In the genomic region with DNA sequence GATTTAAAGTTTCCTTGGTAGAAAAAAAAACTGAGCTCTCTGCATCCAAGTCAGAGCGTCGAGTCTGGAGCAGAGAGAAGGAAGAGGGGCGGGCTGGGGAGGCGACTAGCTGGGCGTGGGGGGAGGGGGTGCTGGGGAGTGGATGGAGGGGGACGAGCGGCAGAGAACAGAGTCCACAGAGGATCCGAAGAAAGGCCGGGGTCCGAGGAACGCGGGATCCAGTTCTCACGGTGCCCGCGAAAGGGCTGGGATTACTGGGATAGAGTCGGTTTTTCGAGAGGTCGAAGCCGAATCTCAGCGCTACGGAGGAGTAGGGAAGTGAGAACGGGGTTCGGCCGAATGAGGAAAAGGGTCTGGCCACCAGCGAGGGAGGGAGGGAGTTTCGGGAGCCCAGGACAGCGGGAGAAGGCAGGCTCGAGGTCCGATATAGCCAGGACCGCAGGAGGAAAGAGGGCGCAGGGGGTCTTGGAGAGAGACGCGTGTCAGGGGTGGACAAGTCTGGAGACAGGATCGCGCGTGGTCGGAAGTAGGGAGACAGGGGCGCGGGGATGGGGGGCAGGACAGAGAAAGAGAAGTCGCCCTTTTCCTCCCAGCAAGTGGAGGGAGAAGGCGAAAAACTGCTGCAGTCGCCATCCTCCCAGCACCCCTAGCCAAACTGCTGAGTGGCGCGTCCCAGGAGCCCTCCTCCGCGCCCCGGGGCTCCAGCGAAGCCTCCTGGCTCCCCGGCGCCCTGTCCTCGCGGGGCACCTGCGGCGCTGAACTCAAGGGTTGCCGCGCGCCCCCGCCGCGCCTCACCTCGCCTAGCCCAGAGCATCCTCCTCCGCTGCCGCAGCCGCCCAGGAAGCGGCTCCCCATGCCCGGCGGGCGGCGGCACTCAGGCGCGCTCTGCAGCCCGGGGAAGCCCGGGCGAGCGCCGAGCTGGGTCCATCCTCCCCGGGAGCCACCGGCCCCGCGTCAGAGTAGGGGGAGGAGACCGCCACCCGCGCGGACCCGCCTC, we compare ENCODE assay signal across 8 cellular contexts. TPM values are rescaled to one million over a fixed set of nuclear protein-coding genes. Genes with fewer than 3 reads are reported as not detected.
DNase-seq lines count a peak whose midpoint lies in the region; ATAC-seq and TF ChIP-seq lines count a peak whose summit lies in the region.

A gene (minus strand): TSS at position 926 of the 997 bp plus-strand sequence. CDS start 133,030 bp downstream, outside the sequence.

- no peaks in the 10 kb centered on the region for H3K79me2 ChIP-seq in osteoblast (ENCODE audit: insufficient read depth, low read length)

- H2AFZ ChIP-seq in osteoblast (ENCODE audit: low read length): peak within 1 kb of the TSS; percentile 29

- no peaks in the 10 kb centered on the region for H3K9me3 ChIP-seq in osteoblast (ENCODE audit: low read depth, low read length)

- H3K4me2 ChIP-seq in osteoblast (ENCODE audit: insufficient read depth, low read length): peak within 1 kb of the TSS; percentile 45

- H3K4me3 ChIP-seq in osteoblast (ENCODE audit: insufficient read depth, low read length): no peak within 1 kb of the TSS

- DNase-seq in DMS53 treated with DMSO at 0.1 percent for 48 hours (lab: John Stamatoyannopoulos, UW; ENCODE audit: unreplicated experiment) (peak; percentile 32), NCI-H82 (lab: John Stamatoyannopoulos, UW) (peak; percentile 82), fibroblast of peridontal ligament (ENCODE audit: extremely low read depth) (peak; percentile 6), osteoblast (ENCODE audit: insufficient read length, low spot score, missing footprints) (peak; percentile 79), SHP77 treated with DMSO at 0.1 percent for 48 hours (lab: John Stamatoyannopoulos, UW) (no peak), mesenteric fat pad (ENCODE audit: low spot score) (no peak), globus pallidus (ENCODE audit: low spot score) (no peak)

- TF ChIP-seq CTCF in osteoblast (IDR thresholded peaks at IDR 0.05; ENCODE audit: extremely low read depth, low read depth, low read length): no peak

- peaks cover 22% of the 10 kb centered on the region for H3K27me3 ChIP-seq in osteoblast (ENCODE audit: insufficient read depth, low read length)

- H4K20me1 ChIP-seq in osteoblast (ENCODE audit: insufficient read depth, low read length): no peaks in the 10 kb centered on the region

- no peak for ATAC-seq in GM18907 (IDR thresholded peaks at IDR 0.05; ENCODE audit: unreplicated experiment)

- H3K36me3 ChIP-seq in osteoblast (ENCODE audit: insufficient read depth, low read length): no peaks in the 10 kb centered on the region

- no peak within 1 kb of the TSS for H3K27ac ChIP-seq in osteoblast (ENCODE audit: low read depth, low read length)

- H3K4me1 ChIP-seq in osteoblast (ENCODE audit: insufficient read depth, low read length): no peaks in the 10 kb centered on the region

RNA-seq across cellular contexts. Expression of the gene that starts here (rescaled TPM):
- not detected in 2 replicates for total RNA-seq in osteoblast
- total RNA-seq in mesenteric fat pad: 1.9 TPM

Comparison
In these comparisons a context has a peak if more than half of its experiments do, and no peak if none do; other contexts are left out.
1. Peak in DNase-seq and H3K4me2 ChIP-seq in osteoblast; RNA of the gene not detected or under 1 TPM.
2. DNase-seq: peak in DMS53 treated with DMSO at 0.1 percent for 48 hours (single experiment), NCI-H82 (single experiment) and fibroblast of peridontal ligament (single experiment); none in SHP77 treated with DMSO at 0.1 percent for 48 hours (single experiment), mesenteric fat pad (single experiment) and globus pallidus (single experiment).